1 cellular context compared by ENCODE assay signal in the genomic region with DNA sequence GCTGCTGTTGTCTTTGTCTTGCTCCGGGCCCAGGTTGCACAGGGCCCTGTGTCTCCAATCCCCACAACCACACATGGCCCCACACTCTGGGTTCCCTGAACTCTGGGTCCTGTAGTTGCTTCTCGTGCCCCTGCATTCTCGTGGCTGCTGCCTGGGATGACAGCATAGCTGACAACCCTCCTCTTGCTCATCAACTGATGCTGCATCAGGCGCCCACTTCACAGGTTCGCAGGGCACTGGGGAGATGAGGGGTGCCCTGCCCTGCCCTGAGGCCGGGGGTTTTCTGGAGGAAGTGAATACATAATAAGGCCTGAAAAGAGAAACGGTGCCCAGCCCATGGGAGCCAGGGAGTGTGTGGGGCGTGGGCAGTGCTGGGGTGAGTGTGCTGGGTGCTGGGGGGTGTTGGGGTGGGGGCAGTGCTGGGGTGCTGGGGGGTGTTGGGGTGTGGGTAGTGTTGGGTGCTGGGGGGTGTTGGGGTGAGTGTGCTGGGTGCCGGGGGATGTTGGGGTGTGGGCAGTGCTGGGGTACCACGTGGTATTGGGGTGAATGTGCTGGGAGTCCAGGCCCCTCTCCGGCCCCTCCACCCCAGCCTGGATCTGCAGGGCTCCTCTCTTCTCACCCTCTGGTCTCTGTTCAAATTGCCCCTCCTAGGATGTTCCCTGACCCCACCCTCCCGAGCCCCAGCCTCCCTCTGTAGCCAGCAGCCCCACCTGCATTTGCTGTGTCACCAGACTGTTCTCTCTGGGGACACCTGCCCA.
TF ChIP-seq lines count a peak whose summit lies in the region.

No MANE protein-coding gene starts in this region.

TF ChIP-seq in SK-N-SH treated with all-trans-retinoic acid at 6 μM for 48 hours, 23 proteins besides CTCF, POLR2A, EP300 and RAD21 (continued from another document):
- TF ChIP-seq ARNTL (CRISPR knock-in tag; IDR thresholded peaks at IDR 0.05; ENCODE audit: borderline replicate concordance, low read depth) (no peak), ZFP3 (CRISPR knock-in tag; IDR thresholded peaks at IDR 0.05) (no peak), ZNF70 (CRISPR knock-in tag; IDR thresholded peaks at IDR 0.05) (no peak)
